ENCODE assay signal across 35 cellular contexts in genomic region chr3:74861211-74861610, GRCh38.
"Had no signal": no experiment of that assay in that cellular context is flagged by ENCODE, and none has a peak within 500 bp of the region (broad histone marks: within the 10 kb centered on the region; RNA-seq: fewer than 3 reads in every experiment).

No MANE protein-coding gene starts in this region.

- H3K27ac Mint-ChIP-seq: activated B cell treated with CpG ODN at 0.5 μM for 24 hours; activated CD8-positive, alpha-beta T cell treated with anti-CD3 and anti-CD28 coated beads for 36 hours; activated naive CD8-positive, alpha-beta T cell; activated T-helper 17 cell treated with anti-CD3 and anti-CD28 coated beads, Interleukin-2, amount 50 U/mL, for 72 hours; effector memory CD8-positive, alpha-beta T cell; T-helper 17 cell; T-helper 2 cell treated with Interferon-gamma antibody and Interleukin-4, amounts not matched to agents 5 μg/mL and 100 μg/mL, for 36 hours had no signal

- H3K4me3 Mint-ChIP-seq: activated B cell treated with CpG ODN at 0.5 μM for 24 hours; activated CD8-positive, alpha-beta T cell treated with anti-CD3 and anti-CD28 coated beads for 36 hours; activated naive CD8-positive, alpha-beta T cell; activated T-cell treated with anti-CD3 and anti-CD28 coated beads, Interleukin-2, amount 50 U/mL, for 4 hours; activated T-helper 17 cell treated with anti-CD3 and anti-CD28 coated beads, Interleukin-2, amount 50 U/mL, for 72 hours; central memory CD8-positive, alpha-beta T cell; effector memory CD8-positive, alpha-beta T cell; T-helper 17 cell; T-helper 2 cell treated with Interferon-gamma antibody and Interleukin-4, amounts not matched to agents 5 μg/mL and 100 μg/mL, for 36 hours had no signal

- H3K4me1 ChIP-seq: esophagus squamous epithelium, gastroesophageal sphincter, heart right ventricle had no signal

- H3K36me3 ChIP-seq: brain microvascular endothelial cell, esophagus squamous epithelium, gastroesophageal sphincter, heart right ventricle, WERI-Rb-1 had no signal

- H3K36me3 Mint-ChIP-seq: activated naive CD8-positive, alpha-beta T cell had no signal

- H3K4me1 Mint-ChIP-seq: activated B cell treated with CpG ODN at 0.5 μM for 24 hours; activated T-helper 17 cell treated with anti-CD3 and anti-CD28 coated beads, Interleukin-2, amount 50 U/mL, for 72 hours; central memory CD8-positive, alpha-beta T cell; T-helper 17 cell had no signal

- H3K9me3 ChIP-seq: esophagus squamous epithelium, gastroesophageal sphincter had no signal

- H3K27ac ChIP-seq: brain microvascular endothelial cell, coronary artery, epithelial cell of prostate, esophagus squamous epithelium, gastroesophageal sphincter, heart right ventricle, WERI-Rb-1 had no signal

- H3K27me3 ChIP-seq: brain microvascular endothelial cell, esophagus squamous epithelium, gastroesophageal sphincter, heart right ventricle had no signal

- DNase-seq: activated B cell treated with CpG ODN at 0.5 μM for 24 hours; activated CD4-positive, alpha-beta T cell treated with anti-CD3 and anti-CD28 coated beads for 48 hours; activated CD4-positive, alpha-beta T cell treated with anti-CD3 and anti-CD28 coated beads, Interleukin-2, amount 50 U/mL, for 1 hour; activated CD4-positive, alpha-beta T cell treated with anti-CD3 and anti-CD28 coated beads, Interleukin-2, amount 50 U/mL, for 48 hours; activated CD8-positive, alpha-beta memory T cell treated with anti-CD3 and anti-CD28 coated beads for 24 hours; activated CD8-positive, alpha-beta T cell treated with anti-CD3 and anti-CD28 coated beads for 36 hours; activated effector memory CD4-positive, alpha-beta T cell treated with Interleukin-2 at 50 U/mL for 16 hours; activated gamma-delta T cell treated with Interleukin-2 at 50 U/mL for 16 hours; activated naive CD4-positive, alpha-beta T cell treated with anti-CD3 and anti-CD28 coated beads, Interleukin-2, amount 50 U/mL, for 16 hours; activated naive CD4-positive, alpha-beta T cell treated with Interleukin-2 at 50 U/mL for 16 hours; activated T-cell treated with anti-CD3 and anti-CD28 coated beads, Interleukin-2, amount 50 U/mL, for 4 hours; amniotic stem cell; anterior cingulate cortex; brain microvascular endothelial cell; dermis blood vessel endothelial cell; effector CD4-positive, alpha-beta T cell; effector memory CD8-positive, alpha-beta T cell; esophagus squamous epithelium; foreskin melanocyte; heart right ventricle; T-helper 17 cell; T1000; WERI-Rb-1 had no signal

- FAIRE-seq: astrocyte, bronchial epithelial cell, endometrium, endothelial cell of umbilical vein had no signal

- H3K4me3 ChIP-seq: coronary artery, esophagus squamous epithelium, gastroesophageal sphincter, heart right ventricle had no signal

- H3K27me3 Mint-ChIP-seq: activated B cell treated with CpG ODN at 0.5 μM for 24 hours; activated CD8-positive, alpha-beta T cell treated with anti-CD3 and anti-CD28 coated beads for 36 hours; activated naive CD8-positive, alpha-beta T cell; activated T-helper 17 cell treated with anti-CD3 and anti-CD28 coated beads, Interleukin-2, amount 50 U/mL, for 72 hours; central memory CD8-positive, alpha-beta T cell; effector memory CD8-positive, alpha-beta T cell; T-helper 17 cell had no signal

- ATAC-seq: activated CD4-positive, CD25-positive, alpha-beta regulatory T cell treated with anti-CD3 and anti-CD28 coated beads, Interleukin-2, amount 50 U/mL, for 24 hours; activated CD8-positive, alpha-beta T cell treated with anti-CD3 and anti-CD28 coated beads for 36 hours; activated T-cell treated with anti-CD3 and anti-CD28 coated beads, Interleukin-2, amount 50 U/mL, for 4 hours; activated T-helper 17 cell treated with anti-CD3 and anti-CD28 coated beads, Interleukin-2, amount 50 U/mL, for 72 hours; effector memory CD8-positive, alpha-beta T cell; gastroesophageal sphincter; heart right ventricle; T-helper 17 cell had no signal
